Comparison of ENCODE assay signal across 8 cellular contexts in the genomic region with DNA sequence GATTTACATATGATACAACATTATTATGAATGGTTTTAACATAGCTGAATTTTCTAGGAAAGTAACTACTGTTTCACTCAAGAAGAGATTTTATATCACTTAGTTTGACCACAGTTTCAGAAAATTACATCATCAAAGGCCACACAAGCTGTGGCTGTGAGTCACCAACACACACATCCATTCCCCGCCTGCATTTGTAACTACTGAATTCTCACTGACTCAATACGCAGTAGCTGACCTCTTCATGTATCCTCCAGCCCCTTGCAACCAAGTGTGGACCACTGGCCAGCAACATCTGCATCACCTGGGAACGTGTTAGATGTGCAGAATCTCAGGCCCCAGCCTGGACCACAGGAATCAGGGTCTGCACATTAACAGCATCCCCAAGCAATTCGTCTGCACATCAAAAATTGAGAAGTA.
DNase-seq lines count a peak whose midpoint lies in the region; ATAC-seq and TF ChIP-seq lines count a peak whose summit lies in the region.

No MANE protein-coding gene starts in this region.

- CTCF ChIA-PET in naive thymus-derived CD4-positive, alpha-beta T cell (lab: Charles Lee): no interaction called here

- peaks cover 53% of the 10 kb centered on the region for H3K4me1 Mint-ChIP-seq in activated naive CD8-positive, alpha-beta T cell treated with anti-CD3 and anti-CD28 coated beads, Interleukin-2, amount 10 ng/mL, durations not matched to agents 7 days and 5 days
- peaks cover 26 to 63% (median 56%) of the 10 kb centered on the region in 7 donors for H3K4me1 Mint-ChIP-seq in naive thymus-derived CD4-positive, alpha-beta T cell

- H3K27me3 ChIP-seq in MG63: no peaks in the 10 kb centered on the region
- no peaks in the 10 kb centered on the region for H3K27me3 ChIP-seq in naive thymus-derived CD4-positive, alpha-beta T cell (ENCODE audit: control insufficient read depth in 2 of 2, insufficient read depth in 2 of 2, low read length in 2 of 2)

- peak; percentile 85 for ATAC-seq in activated naive CD8-positive, alpha-beta T cell treated with anti-CD3 and anti-CD28 coated beads, Interleukin-2, amount 10 ng/mL, durations not matched to agents 7 days and 5 days (ENCODE audit: low read depth)
- peak; percentile 70 for ATAC-seq in naive thymus-derived CD4-positive, alpha-beta T cell
- ATAC-seq in HG02588 (IDR thresholded peaks at IDR 0.05; ENCODE audit: unreplicated experiment) (no peak), HG03460 (IDR thresholded peaks at IDR 0.05; ENCODE audit: unreplicated experiment) (no peak)

- no peaks in the 10 kb centered on the region; the same call in 1 of the 2 replicates for H3K36me3 ChIP-seq in MG63
- H3K36me3 ChIP-seq in naive thymus-derived CD4-positive, alpha-beta T cell (ENCODE audit: control insufficient read depth in 2 of 3, insufficient read depth in 3 of 3, low read length in 3 of 3): no peaks in the 10 kb centered on the region

- no peaks in the 10 kb centered on the region for H3K27me3 Mint-ChIP-seq in activated naive CD8-positive, alpha-beta T cell treated with anti-CD3 and anti-CD28 coated beads, Interleukin-2, amount 10 ng/mL, durations not matched to agents 7 days and 5 days
- H3K27me3 Mint-ChIP-seq in naive thymus-derived CD4-positive, alpha-beta T cell: no peaks in the 10 kb centered on the region

- H3K9me3 Mint-ChIP-seq in activated naive CD8-positive, alpha-beta T cell treated with anti-CD3 and anti-CD28 coated beads, Interleukin-2, amount 10 ng/mL, durations not matched to agents 7 days and 5 days: no peaks in the 10 kb centered on the region
- H3K9me3 Mint-ChIP-seq in naive thymus-derived CD4-positive, alpha-beta T cell: no peaks in the 10 kb centered on the region

- DNase-seq in AG09319 (ENCODE audit: extremely low read depth, low read depth) (peak; percentile 68), MG63 (peak; percentile 76), SW 1271 (lab: John Stamatoyannopoulos, UW) (no peak), 8988T (no peak)
- peak; percentile 35 for DNase-seq in activated naive CD8-positive, alpha-beta T cell treated with anti-CD3 and anti-CD28 coated beads, Interleukin-2, amount 10 ng/mL, durations not matched to agents 7 days and 5 days
- DNase-seq in naive thymus-derived CD4-positive, alpha-beta T cell: peak in 1 of 9 donors; percentile 42

- no peak overlapping the region for H3K4me3 ChIP-seq in MG63
- no peak overlapping the region for H3K4me3 ChIP-seq in naive thymus-derived CD4-positive, alpha-beta T cell (ENCODE audit: low read length)

- peak overlapping the region; percentile 86 for H3K27ac Mint-ChIP-seq in activated naive CD8-positive, alpha-beta T cell treated with anti-CD3 and anti-CD28 coated beads, Interleukin-2, amount 10 ng/mL, durations not matched to agents 7 days and 5 days
- H3K27ac Mint-ChIP-seq in naive thymus-derived CD4-positive, alpha-beta T cell: peak overlapping the region in 2 of 9 donors; percentile 18 to 55

- POLR2A ChIA-PET in activated naive CD8-positive, alpha-beta T cell treated with anti-CD3 and anti-CD28 coated beads, Interleukin-2, amount 10 ng/mL, durations not matched to agents 7 days and 5 days (lab: Charles Lee): interaction anchor here (0.9 to 1.5 kb wide), 4 partner anchors 12 to 96 kb away, joined by 3 to 5 read pairs (median 4); no protein-coding TSS in a partner anchor
- POLR2A ChIA-PET in naive thymus-derived CD4-positive, alpha-beta T cell (lab: Charles Lee): no interaction called here

- TF ChIP-seq CTCF in AG09319 (IDR thresholded peaks at IDR 0.05; ENCODE audit: low read depth, low read length): no peak

- peaks cover 0 to 17% of the 10 kb centered on the region in 2 donors for H3K4me1 ChIP-seq in naive thymus-derived CD4-positive, alpha-beta T cell (ENCODE audit: control insufficient read depth in 2 of 2, insufficient read depth in 2 of 2, low read length in 2 of 2)

- H3K27ac ChIP-seq in naive thymus-derived CD4-positive, alpha-beta T cell (ENCODE audit: low read depth, low read length): no peak overlapping the region

- intact Hi-C loops in naive thymus-derived CD4-positive, alpha-beta T cell (cut with micrococcal nuclease): loop anchor here (10.0 kb wide), 2 partner anchors 58 to 72 kb away; no protein-coding TSS in a partner anchor

- H3K9me3 ChIP-seq in MG63: no peaks in the 10 kb centered on the region
- no peaks in the 10 kb centered on the region for H3K9me3 ChIP-seq in naive thymus-derived CD4-positive, alpha-beta T cell (ENCODE audit: control insufficient read depth in 2 of 3, low read length in 3 of 3)

- peaks cover 17% of the 10 kb centered on the region for H3K36me3 Mint-ChIP-seq in activated naive CD8-positive, alpha-beta T cell treated with anti-CD3 and anti-CD28 coated beads, Interleukin-2, amount 10 ng/mL, durations not matched to agents 7 days and 5 days
- H3K36me3 Mint-ChIP-seq in naive thymus-derived CD4-positive, alpha-beta T cell: peaks cover 0 to 12% (median 3%) of the 10 kb centered on the region in 5 donors

- peak overlapping the region; percentile 69 for H3K4me3 Mint-ChIP-seq in activated naive CD8-positive, alpha-beta T cell treated with anti-CD3 and anti-CD28 coated beads, Interleukin-2, amount 10 ng/mL, durations not matched to agents 7 days and 5 days
- peak overlapping the region in 1 of 10 donors; percentile 75 for H3K4me3 Mint-ChIP-seq in naive thymus-derived CD4-positive, alpha-beta T cell

Comparison
In these comparisons a context has a peak if more than half of its experiments do, and no peak if none do; other contexts are left out.
1. DNase-seq: peak in AG09319 (single experiment), MG63 (single experiment) and activated naive CD8-positive, alpha-beta T cell treated with anti-CD3 and anti-CD28 coated beads, Interleukin-2, amount 10 ng/mL, durations not matched to agents 7 days and 5 days (single experiment); none in SW 1271 (0 of 2) and 8988T (single experiment).
2. ATAC-seq: peak in activated naive CD8-positive, alpha-beta T cell treated with anti-CD3 and anti-CD28 coated beads, Interleukin-2, amount 10 ng/mL, durations not matched to agents 7 days and 5 days (single experiment) and naive thymus-derived CD4-positive, alpha-beta T cell (single experiment); none in HG02588 (single experiment) and HG03460 (single experiment).